2 cellular contexts compared by ENCODE assay signal in genomic region chr15:78454992-78455391, GRCh38.
TF ChIP-seq lines count a peak whose summit lies in the region.

No MANE protein-coding gene starts in this region.

TF ChIP-seq in SK-N-SH, 30 proteins besides CTCF, POLR2A, EP300 and RAD21 (continued from another document):
- TF ChIP-seq TEAD4 (IDR thresholded peaks at IDR 0.05; ENCODE audit: borderline replicate concordance, insufficient read depth) (no peak), RCOR1 (IDR thresholded peaks at IDR 0.05; ENCODE audit: low read length) (no peak), ELF1 (IDR thresholded peaks at IDR 0.05) (no peak), USF1 (IDR thresholded peaks at IDR 0.05; ENCODE audit: borderline replicate concordance, low read depth) (no peak)
- TF ChIP-seq, protein P1, sequence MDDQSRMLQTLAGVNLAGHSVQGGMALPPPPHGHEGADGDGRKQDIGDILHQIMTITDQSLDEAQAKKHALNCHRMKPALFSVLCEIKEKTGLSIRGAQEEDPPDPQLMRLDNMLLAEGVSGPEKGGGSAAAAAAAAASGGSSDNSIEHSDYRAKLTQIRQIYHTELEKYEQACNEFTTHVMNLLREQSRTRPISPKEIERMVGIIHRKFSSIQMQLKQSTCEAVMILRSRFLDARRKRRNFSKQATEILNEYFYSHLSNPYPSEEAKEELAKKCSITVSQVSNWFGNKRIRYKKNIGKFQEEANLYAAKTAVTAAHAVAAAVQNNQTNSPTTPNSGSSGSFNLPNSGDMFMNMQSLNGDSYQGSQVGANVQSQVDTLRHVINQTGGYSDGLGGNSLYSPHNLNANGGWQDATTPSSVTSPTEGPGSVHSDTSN (IDR thresholded peaks at IDR 0.05): no peak

TF ChIP-seq in SK-N-SH treated with all-trans-retinoic acid at 6 μM for 48 hours, 23 proteins besides CTCF, POLR2A, EP300 and RAD21 (continued from another document):
- TF ChIP-seq PATZ1 (CRISPR knock-in tag; IDR thresholded peaks at IDR 0.05; ENCODE audit: borderline replicate concordance): no peak
- no peak for TF ChIP-seq OSR1 (CRISPR knock-in tag; IDR thresholded peaks at IDR 0.05)
- no peak for TF ChIP-seq POU6F1 (CRISPR knock-in tag; IDR thresholded peaks at IDR 0.05; ENCODE audit: borderline replicate concordance, low read depth)
- no peak for TF ChIP-seq ISL1 (CRISPR knock-in tag; IDR thresholded peaks at IDR 0.05)
